In genomic region chr7:71343821-71344341, GRCh38 we compare ENCODE assay signal across 25 cellular contexts.
"Had no signal": no experiment of that assay in that cellular context is flagged by ENCODE, and none has a peak within 500 bp of the region (broad histone marks: within the 10 kb centered on the region; RNA-seq: fewer than 3 reads in every experiment).

No MANE protein-coding gene starts in this region.

- ATAC-seq: esophagus mucosa; gastrocnemius medialis; naive thymus-derived CD8-positive, alpha-beta T cell; sciatic nerve; stimulated activated effector memory CD8-positive, alpha-beta T cell treated with anti-CD3 and anti-CD28 coated beads, Interleukin-12 subunit alpha, Interleukin-12 subunit beta, amount 100 ng/mL, for 72 hours had no signal

- H3K4me1 Mint-ChIP-seq: immature natural killer cell; naive thymus-derived CD8-positive, alpha-beta T cell; stimulated activated effector memory CD8-positive, alpha-beta T cell treated with anti-CD3 and anti-CD28 coated beads, Interleukin-12 subunit alpha, Interleukin-12 subunit beta, amount 100 ng/mL, for 72 hours had no signal

- H3K4me3 ChIP-seq: dorsolateral prefrontal cortex, gastrocnemius medialis, stomach, tibial artery had no signal

- H3K27me3 Mint-ChIP-seq: naive thymus-derived CD8-positive, alpha-beta T cell; progenitor cell of endocrine pancreas; type B pancreatic cell had no signal

- H3K27ac Mint-ChIP-seq: immature natural killer cell; naive thymus-derived CD8-positive, alpha-beta T cell; progenitor cell of endocrine pancreas; stimulated activated effector memory CD8-positive, alpha-beta T cell treated with anti-CD3 and anti-CD28 coated beads, Interleukin-12 subunit alpha, Interleukin-12 subunit beta, amount 100 ng/mL, for 72 hours; type B pancreatic cell had no signal

- H3K36me3 Mint-ChIP-seq: immature natural killer cell; stimulated activated effector memory CD8-positive, alpha-beta T cell treated with anti-CD3 and anti-CD28 coated beads, Interleukin-12 subunit alpha, Interleukin-12 subunit beta, amount 100 ng/mL, for 72 hours; type B pancreatic cell had no signal

- H3K27me3 ChIP-seq: gastrocnemius medialis, neutrophil, stomach, tibial artery had no signal

- H3K9me3 ChIP-seq: gastrocnemius medialis, neutrophil had no signal

- H3K36me3 ChIP-seq: gastrocnemius medialis, neutrophil, stomach, tibial artery had no signal

- H3K27ac ChIP-seq: epithelial cell of prostate, gastrocnemius medialis, neutrophil, parathyroid adenoma, stomach had no signal

- DNase-seq: central memory CD4-positive, alpha-beta T cell; dorsolateral prefrontal cortex; effector CD4-positive, alpha-beta T cell; foreskin fibroblast; gastrocnemius medialis; hypothalamus; immature natural killer cell; islet precursor cell; kidney glomerular epithelial cell; mesenchymal stem cell; midbrain; naive thymus-derived CD8-positive, alpha-beta T cell; stimulated activated CD4-positive, alpha-beta T cell treated with anti-CD3 and anti-CD28 coated beads, Interleukin-2, amount 100 ng/mL, for 24 hours; stimulated activated CD4-positive, alpha-beta T cell treated with anti-CD3 and anti-CD28 coated beads, Interleukin-4, amount 100 ng/mL, for 24 hours; stimulated activated naive CD4-positive, alpha-beta T cell treated with Interleukin-2 at 50 U/mL for 16 hours; stomach; tibial artery had no signal

- H3K4me3 Mint-ChIP-seq: immature natural killer cell; naive thymus-derived CD8-positive, alpha-beta T cell; stimulated activated effector memory CD8-positive, alpha-beta T cell treated with anti-CD3 and anti-CD28 coated beads, Interleukin-12 subunit alpha, Interleukin-12 subunit beta, amount 100 ng/mL, for 72 hours; type B pancreatic cell had no signal

- H3K4me1 ChIP-seq: gastrocnemius medialis, parathyroid adenoma, stomach had no signal
